Comparison of ENCODE assay signal across 25 cellular contexts in the genomic region with DNA sequence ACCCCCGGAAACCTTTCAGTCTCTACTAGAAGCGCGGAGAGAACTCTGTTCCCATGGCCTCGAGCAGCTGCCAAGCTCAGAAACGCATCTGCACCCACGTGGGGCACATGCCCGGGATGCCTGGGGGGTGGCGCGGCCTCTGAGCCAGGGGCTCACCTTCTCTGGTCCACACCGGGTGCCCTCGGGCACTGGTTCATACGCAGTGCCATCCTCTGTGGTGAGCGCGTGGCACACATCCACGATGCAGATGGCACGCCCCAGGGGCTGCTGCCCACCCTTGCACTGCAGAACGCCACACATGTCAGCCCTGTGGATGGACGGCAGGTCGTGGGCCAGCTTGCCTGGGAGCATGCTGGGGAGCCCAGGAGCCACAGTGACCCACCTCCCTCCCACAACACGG. TPM values are rescaled to one million over a fixed set of nuclear protein-coding genes. Genes with fewer than 3 reads are reported as not detected.
DNase-seq lines count a peak whose midpoint lies in the region; ATAC-seq, FAIRE-seq and TF ChIP-seq lines count a peak whose summit lies in the region.
"Had no signal": no experiment of that assay in that cellular context is flagged by ENCODE, and none has a peak within 500 bp of the region (broad histone marks: within the 10 kb centered on the region; RNA-seq: fewer than 3 reads in every experiment).

No MANE protein-coding gene starts in this region.

- SMC1A ChIA-PET in GM12878 (lab: Charles Lee; ENCODE audit: uncharacterized antibody, unreplicated experiment) = no interaction called here

- no peak overlapping the region for H2BK5ac ChIP-seq in neuronal stem cell (ENCODE audit: low read length)

- H2AFZ ChIP-seq in GM12878 (ENCODE audit: control insufficient read depth, low read depth, low read length) = no peak overlapping the region
- H2AFZ ChIP-seq in neuronal stem cell (ENCODE audit: low read length) = no peak overlapping the region

- H3K36me3 ChIP-seq in HEK293 (ENCODE audit: control insufficient read depth in 2 of 2, insufficient read depth in 1 of 2, low read length in 2 of 2) = peaks cover 0 to 10% of the 10 kb centered on the region in 2 experiments; a peak in 1 of 3 replicates
- peaks cover 10 to 37% of the 10 kb centered on the region in 2 experiments for H3K36me3 ChIP-seq in GM12878 (ENCODE audit: control insufficient read depth in 2 of 2, insufficient read depth in 2 of 2, low read length in 1 of 2)
- no peaks in the 10 kb centered on the region for H3K36me3 ChIP-seq in neuronal stem cell (replicated peaks in 1 of 2; ENCODE audit: control insufficient read depth in 2 of 2, insufficient read depth in 2 of 2, low read length in 2 of 2)
- H3K36me3 ChIP-seq in heart right ventricle = peaks cover 0 to 70% (median 0%) of the 10 kb centered on the region in 9 donors

- POLR2A ChIA-PET in HEK293 (lab: Yijun Ruan, JAX) (no interaction called here), GM12878 (lab: Charles Lee) (no interaction called here)

- H4K8ac ChIP-seq in neuronal stem cell (ENCODE audit: low read depth, low read length) = no peak overlapping the region

- TF ChIP-seq EP300 in GM12878 (IDR thresholded peaks at IDR 0.05; ENCODE audit: borderline replicate concordance in 1 of 2, control insufficient read depth in 1 of 2, low read depth in 2 of 2, low read length in 2 of 2) = no peak

- TF ChIP-seq POLR2A in GM12878 (IDR thresholded peaks at IDR 0.05; ENCODE audit: low read depth, low read length) = 0 out of 2 replicates have a peak, but pooled peaks have one; percentile 26

- WGBS in GM12878 (ENCODE audit: insufficient coverage, insufficient replicate concordance, low lambda C conversion rate, missing lambda C conversion rate) = 87% methylated on average over 20 of the region's 20 CpGs
- no CpG with 5 or more reads among the region's 20 CpGs for WGBS in neuronal stem cell (ENCODE audit: extremely low coverage in 2 of 2, insufficient read length in 2 of 2, insufficient replicate concordance in 1 of 2), 2 donors
- WGBS in heart right ventricle, 2 donors = 92 to 93% methylated on average over 20 of the region's 20 CpGs

- H3K79me2 ChIP-seq in GM12878 (ENCODE audit: control insufficient read depth, insufficient read depth, low read length) = peaks cover 12% of the 10 kb centered on the region

- intact Hi-C loops in GM12878 (cut with micrococcal nuclease; ENCODE audit: unreplicated experiment) (no loop called here), heart right ventricle (cut with DNase I) (no loop called here)

- no peak for TF ChIP-seq RAD21 in GM12878 (IDR thresholded peaks at IDR 0.05; ENCODE audit: insufficient read depth, low read depth, low read length)

- no peak overlapping the region for H2BK120ac ChIP-seq in neuronal stem cell (ENCODE audit: low read depth, low read length)

- ATAC-seq in GM12878 = no peak
- no peak for ATAC-seq in heart right ventricle
- ATAC-seq: A549; CD8-positive, alpha-beta T cell had no signal

- H4K91ac ChIP-seq in neuronal stem cell (ENCODE audit: low read depth, low read length, poor library complexity) = no peak overlapping the region

- H3K9me3 ChIP-seq in HEK293 (ENCODE audit: control insufficient read depth, insufficient read depth, low read depth, low read length) = no peaks in the 10 kb centered on the region
- no peaks in the 10 kb centered on the region for H3K9me3 ChIP-seq in GM12878 (replicated peaks; ENCODE audit: control insufficient read depth, insufficient read depth, low read length)
- H3K9me3 ChIP-seq in neuronal stem cell (replicated peaks in 1 of 2; ENCODE audit: control insufficient read depth in 2 of 2, insufficient read depth in 1 of 2, low read depth in 1 of 2, low read length in 2 of 2) = no peaks in the 10 kb centered on the region
- H3K9me3 ChIP-seq in heart right ventricle = no peaks in the 10 kb centered on the region
- H3K9me3 ChIP-seq: A549, Caco-2 had no signal

- RAD21 ChIA-PET in GM12878 (lab: Charles Lee; ENCODE audit: unreplicated experiment) = no interaction called here

- no peaks in the 10 kb centered on the region for H3K4me1 ChIP-seq in HEK293 (ENCODE audit: control insufficient read depth, insufficient read depth, low read length)
- peaks cover 5% of the 10 kb centered on the region for H3K4me1 ChIP-seq in GM12878 (ENCODE audit: control insufficient read depth, insufficient read depth, low read length)
- peaks cover 0 to 5% of the 10 kb centered on the region in 2 donors for H3K4me1 ChIP-seq in neuronal stem cell (ENCODE audit: control insufficient read depth in 2 of 2, insufficient read depth in 1 of 2, low read depth in 1 of 2, low read length in 2 of 2)
- peaks cover 0 to 8% (median 0%) of the 10 kb centered on the region in 9 donors for H3K4me1 ChIP-seq in heart right ventricle

- H3K27me3 ChIP-seq in GM12878 (replicated peaks in 1 of 2; ENCODE audit: control insufficient read depth in 2 of 2, insufficient read depth in 2 of 2, low read length in 1 of 2) (no peaks in the 10 kb centered on the region), neuronal stem cell (ENCODE audit: control insufficient read depth in 3 of 3, insufficient read depth in 3 of 3, low read depth in 1 of 3, low read length in 3 of 3) (no peaks in the 10 kb centered on the region), heart right ventricle (peaks cover 0 to 12% (median 7%) of the 10 kb centered on the region in 7 donors)

- peak overlapping the region; percentile 1 for H2BK15ac ChIP-seq in neuronal stem cell (ENCODE audit: low read length)

- no peaks in the 10 kb centered on the region; the same call in 1 of the 2 replicates for H4K20me1 ChIP-seq in GM12878 (ENCODE audit: control insufficient read depth, insufficient read depth)

- H2AK5ac ChIP-seq in neuronal stem cell (ENCODE audit: low read depth, low read length) = no peak overlapping the region

- H3K4me2 ChIP-seq in GM12878 (ENCODE audit: control insufficient read depth, insufficient read depth) (no peak overlapping the region), neuronal stem cell (ENCODE audit: insufficient read depth, low read length, poor library complexity, severe bottlenecking) (no peak overlapping the region)
- H3K4me2 ChIP-seq: A549 had no signal

- H3K27ac ChIP-seq in HEK293 (ENCODE audit: extremely low read depth, low read depth, low read length) (no peak overlapping the region), GM12878 (ENCODE audit: control insufficient read depth, insufficient read depth) (no peak overlapping the region), neuronal stem cell (replicated peaks; ENCODE audit: low read length) (no peak overlapping the region), heart right ventricle (no peak overlapping the region)
- H3K27ac ChIP-seq: 22Rv1, A549, C4-2B had no signal

- no peak for TF ChIP-seq CTCF in HEK293 (tag by site-specific recombination; IDR thresholded peaks at IDR 0.05)
- no peak for TF ChIP-seq CTCF in GM12878 (IDR thresholded peaks at IDR 0.05 in 2 of 3, conservative IDR thresholded peaks at IDR 0.05 in 1 of 3; ENCODE audit: control insufficient read depth in 2 of 3, extremely low read depth in 1 of 3, insufficient read depth in 1 of 3, low read depth in 3 of 3, low read length in 3 of 3)
- TF ChIP-seq CTCF in heart right ventricle (IDR thresholded peaks at IDR 0.05) = no peak

- CTCF ChIA-PET in HEK293 (lab: Yijun Ruan, JAX) = interaction anchor here (0.6 to 0.7 kb wide), 2 partner anchors 24 to 34 kb away, joined by 3 read pairs; no protein-coding TSS in a partner anchor
- CTCF ChIA-PET in GM12878 (lab: Yijun Ruan, JAX) = no interaction called here

- H3K9ac ChIP-seq in GM12878 (ENCODE audit: control insufficient read depth, insufficient read depth, low read length) (no peak overlapping the region), neuronal stem cell (ENCODE audit: low read depth, low read length, poor library complexity) (no peak overlapping the region)

- H2BK12ac ChIP-seq in neuronal stem cell (ENCODE audit: low read length) = no peak overlapping the region

- peaks cover 2% of the 10 kb centered on the region for H3K79me1 ChIP-seq in neuronal stem cell (ENCODE audit: low read depth, low read length)

- H3K14ac ChIP-seq in neuronal stem cell (ENCODE audit: low read length) = peak overlapping the region; percentile 82

- no peak for FAIRE-seq in GM12878 (lab: Jason Lieb, UNC)
- FAIRE-seq: A549, D721Med, G401.6, GM12892, GM18507 had no signal

- H3K4me3 ChIP-seq in HEK293 (ENCODE audit: low read depth, low read length) (no peak overlapping the region), GM12878 (no peak overlapping the region), neuronal stem cell (ENCODE audit: low read length in 2 of 2) (no peak overlapping the region), heart right ventricle (no peak overlapping the region)
- H3K4me3 ChIP-seq: A549 had no signal

- peak; percentile 24 for DNase-seq in DMS 273 (lab: John Stamatoyannopoulos, UW; ENCODE audit: unreplicated experiment)
- no peak for DNase-seq in DMS 273 treated with DMSO at 0.1 percent for 48 hours (lab: John Stamatoyannopoulos, UW)
- no peak for DNase-seq in GM12878 (ENCODE audit: low read depth, low spot score)
- DNase-seq in neuronal stem cell (ENCODE audit: low spot score) = no peak
- no peak for DNase-seq in hepatic stellate cell (ENCODE audit: low spot score)
- no peak for DNase-seq in activated T-cell treated with anti-CD3 and anti-CD28 coated beads for 4 hours
- no peak for DNase-seq in heart right ventricle
- DNase-seq: AML-193; Caco-2; Calu3; CD4-positive, alpha-beta T cell; DMS79 treated with DMSO at 0.1 percent for 48 hours; GF-D8 had no signal

- peak overlapping the region; percentile 80 for H3K23ac ChIP-seq in neuronal stem cell (ENCODE audit: low read depth, low read length, poor library complexity)

- no peak overlapping the region for H3K18ac ChIP-seq in neuronal stem cell (ENCODE audit: low read length)

- BruUV-seq in GM12878 (replicated peaks; lab: Mats Ljungman, UMichigan) = no TSS peak

- H3K4ac ChIP-seq in neuronal stem cell (ENCODE audit: low read length) = no peak overlapping the region

- in situ Hi-C loops in GM12878 (cut with MboI) = no loop called here

RNA-seq across cellular contexts. Expression of a gene that starts 6.5 kb away (rescaled TPM):
- total RNA-seq in GM12878 (2013; cell fraction: nucleolus; rRNA removed) = 204 and 240 TPM in 2 replicates
- total RNA-seq in GM12878 (2014; rRNA removed) (31.6 and 37.4 TPM in 2 replicates), GM12878 (2014; rRNA removed; fragmentation: Illumina TruSeq; extraction: Trizol) (13.0 and 13.2 TPM in 2 replicates), GM12878 (2021) (86.1 and 92.7 TPM in 2 replicates), heart right ventricle (1 to 10 TPM; 1.1 to 6.5 (median 1.7) TPM)
- 13.7 TPM for polyA plus RNA-seq in GM12878 (2011; ENCODE audit: low read depth)
- polyA plus RNA-seq in GM12878 (2011; rRNA removed) (5.3 and 15.1 TPM in 2 replicates), GM12878 (2014; fragmentation: Illumina TruSeq; extraction: Trizol) (0.68 and 6.8 TPM in 2 replicates), GM12878 (2014; fragmentation: Nextera tagmentation; extraction: Ambion mirVana) (1 to 10 TPM in 1 of 2 experiments, under 1 TPM in 1; 0.37 to 2.3 TPM), GM12878 (2014; rRNA removed) (51.6 and 73.2 TPM in 2 replicates), GM12878 (2016; fragmentation: Nextera tagmentation; extraction: Ambion mirVana) (10 to 100 TPM; 28.4 to 34.1 TPM), heart right ventricle (1 to 10 TPM in 1 of 2 donors, under 1 TPM in 1; 0.88 to 1.4 TPM)
- 20.0 and 33.8 TPM in 2 replicates for polyA plus RNA-seq in GM12878 (2011; cell fraction: cytosol; rRNA removed)
- 351 and 379 TPM in 2 replicates for polyA plus RNA-seq in GM12878 (2011; cell fraction: nucleus; rRNA removed)
- 44.0 and 54.6 TPM in 2 replicates for polyA plus RNA-seq in GM12878 (2012)
- polyA minus RNA-seq in GM12878 (2011; rRNA and poly(A)+ RNA removed) = 14.7 and 35.3 TPM in 2 replicates
- 13.4 and 24.5 TPM in 2 replicates for polyA minus RNA-seq in GM12878 (2011; cell fraction: cytosol; rRNA and poly(A)+ RNA removed)
- polyA minus RNA-seq in GM12878 (2011; cell fraction: nucleus; rRNA and poly(A)+ RNA removed) = 96.1 and 129 TPM in 2 replicates
- 1.1 TPM for polyA plus RNA-seq in neuronal stem cell (2013, experiment 1 of 2)
- 1.3 TPM for polyA plus RNA-seq in neuronal stem cell (2013, experiment 2 of 2)

RNA-seq across cellular contexts. Expression of a gene that starts 32.5 kb away (rescaled TPM):
- not detected in 2 replicates for total RNA-seq in GM12878 (2013; cell fraction: nucleolus; rRNA removed)
- not detected in 2 replicates for total RNA-seq in GM12878 (2014; rRNA removed)
- total RNA-seq in GM12878 (2014; rRNA removed; fragmentation: Illumina TruSeq; extraction: Trizol) = not detected in 2 replicates
- not detected in 2 replicates for total RNA-seq in GM12878 (2021)
- polyA plus RNA-seq in GM12878 (2011; ENCODE audit: low read depth) = not detected
- not detected in 2 replicates for polyA plus RNA-seq in GM12878 (2011; rRNA removed)
- not detected in 2 replicates for polyA plus RNA-seq in GM12878 (2011; cell fraction: cytosol; rRNA removed)
- not detected in 2 replicates for polyA plus RNA-seq in GM12878 (2011; cell fraction: nucleus; rRNA removed)
- not detected in 2 replicates for polyA plus RNA-seq in GM12878 (2012)
- not detected in 2 replicates for polyA plus RNA-seq in GM12878 (2014; fragmentation: Illumina TruSeq; extraction: Trizol)
- not detected for polyA plus RNA-seq in GM12878 (2014; fragmentation: Nextera tagmentation; extraction: Ambion mirVana)
- polyA plus RNA-seq in GM12878 (2014; rRNA removed) = not detected in 2 replicates
- polyA plus RNA-seq in GM12878 (2016; fragmentation: Nextera tagmentation; extraction: Ambion mirVana) = under 1 TPM in 1 of 2 experiments, not detected in 1; 0.05 TPM
- not detected in 2 replicates for polyA minus RNA-seq in GM12878 (2011; rRNA and poly(A)+ RNA removed)
- polyA minus RNA-seq in GM12878 (2011; cell fraction: cytosol; rRNA and poly(A)+ RNA removed) = not detected in 2 replicates
- polyA minus RNA-seq in GM12878 (2011; cell fraction: nucleus; rRNA and poly(A)+ RNA removed) = not detected in 2 replicates
- polyA plus RNA-seq in neuronal stem cell (2013, experiment 1 of 2) = 0.42 TPM
- polyA plus RNA-seq in neuronal stem cell (2013, experiment 2 of 2) = 0.35 TPM
- total RNA-seq in heart right ventricle = 1 to 10 TPM in 1 of 10 donors, under 1 TPM in 8, not detected in 1; 0.19 to 1.5 (median 0.42) TPM
- 1 to 10 TPM in 1 of 2 donors, under 1 TPM in 1; 0.83 to 1.3 TPM for polyA plus RNA-seq in heart right ventricle
- total RNA-seq: A172; B cell; Caco-2; Calu3; CD8-positive, alpha-beta T cell had no signal
- polyA plus RNA-seq: A549, BJ had no signal

RNA-seq across cellular contexts. Expression of a gene that starts 38.5 kb away (rescaled TPM):
- total RNA-seq in GM12878 (2013; cell fraction: nucleolus; rRNA removed) = 76.6 and 91.2 TPM in 2 replicates
- total RNA-seq in GM12878 (2014; rRNA removed) (38.5 TPM in 2 replicates), GM12878 (2014; rRNA removed; fragmentation: Illumina TruSeq; extraction: Trizol) (18.1 and 19.1 TPM in 2 replicates), GM12878 (2021) (46.5 and 47.1 TPM in 2 replicates), heart right ventricle (10 to 100 TPM; 31.5 to 48.3 (median 36.9) TPM)
- polyA plus RNA-seq in GM12878 (2011; ENCODE audit: low read depth) = 12.8 TPM
- polyA plus RNA-seq in GM12878 (2011; rRNA removed) (23.7 and 35.8 TPM in 2 replicates), GM12878 (2014; fragmentation: Illumina TruSeq; extraction: Trizol) (16.0 and 26.6 TPM in 2 replicates), GM12878 (2014; fragmentation: Nextera tagmentation; extraction: Ambion mirVana) (10 to 100 TPM in 1 of 2 experiments, 1 to 10 TPM in 1; 4.8 to 11.6 TPM), GM12878 (2014; rRNA removed) (33.6 and 36.2 TPM in 2 replicates), GM12878 (2016; fragmentation: Nextera tagmentation; extraction: Ambion mirVana) (10 to 100 TPM; 36.4 to 37.7 TPM), heart right ventricle (10 to 100 TPM; 37.5 to 77.6 TPM)
- polyA plus RNA-seq in GM12878 (2011; cell fraction: cytosol; rRNA removed) = 29.0 and 35.1 TPM in 2 replicates
- 82.0 and 82.5 TPM in 2 replicates for polyA plus RNA-seq in GM12878 (2011; cell fraction: nucleus; rRNA removed)
- 25.1 and 31.7 TPM in 2 replicates for polyA plus RNA-seq in GM12878 (2012)
- polyA minus RNA-seq in GM12878 (2011; rRNA and poly(A)+ RNA removed) = 37.1 and 46.2 TPM in 2 replicates
- 14.8 and 16.3 TPM in 2 replicates for polyA minus RNA-seq in GM12878 (2011; cell fraction: cytosol; rRNA and poly(A)+ RNA removed)
- polyA minus RNA-seq in GM12878 (2011; cell fraction: nucleus; rRNA and poly(A)+ RNA removed) = 24.7 and 47.1 TPM in 2 replicates
- polyA plus RNA-seq in neuronal stem cell (2013, experiment 1 of 2) = 33.5 TPM
- polyA plus RNA-seq in neuronal stem cell (2013, experiment 2 of 2) = 35.6 TPM

RNA-seq across cellular contexts. Expression of a gene that starts 38.5 kb away (rescaled TPM):
- total RNA-seq in GM12878 (2013; cell fraction: nucleolus; rRNA removed) = 9.7 and 10.0 TPM in 2 replicates
- total RNA-seq in GM12878 (2014; rRNA removed) (21.0 and 21.3 TPM in 2 replicates), GM12878 (2014; rRNA removed; fragmentation: Illumina TruSeq; extraction: Trizol) (29.8 and 30.3 TPM in 2 replicates), GM12878 (2021) (50.3 and 57.1 TPM in 2 replicates), heart right ventricle (10 to 100 TPM; 30.6 to 54.6 (median 43.5) TPM)
- 17.8 TPM for polyA plus RNA-seq in GM12878 (2011; ENCODE audit: low read depth)
- polyA plus RNA-seq in GM12878 (2011; rRNA removed) (24.8 and 32.1 TPM in 2 replicates), GM12878 (2014; fragmentation: Illumina TruSeq; extraction: Trizol) (12.0 and 31.8 TPM in 2 replicates), GM12878 (2014; fragmentation: Nextera tagmentation; extraction: Ambion mirVana) (1 to 10 TPM in 1 of 2 experiments, under 1 TPM in 1; 0.58 to 6.0 TPM), GM12878 (2014; rRNA removed) (49.0 and 54.9 TPM in 2 replicates), GM12878 (2016; fragmentation: Nextera tagmentation; extraction: Ambion mirVana) (100 to 1,000 TPM; 110 TPM), heart right ventricle (100 to 1,000 TPM in 1 of 2 donors, 10 to 100 TPM in 1; 38.7 to 129 TPM)
- 24.5 and 38.8 TPM in 2 replicates for polyA plus RNA-seq in GM12878 (2011; cell fraction: cytosol; rRNA removed)
- 38.0 and 47.4 TPM in 2 replicates for polyA plus RNA-seq in GM12878 (2011; cell fraction: nucleus; rRNA removed)
- polyA plus RNA-seq in GM12878 (2012) = 23.5 and 30.3 TPM in 2 replicates
- polyA minus RNA-seq in GM12878 (2011; rRNA and poly(A)+ RNA removed) = 22.6 and 25.5 TPM in 2 replicates
- 10.1 and 12.4 TPM in 2 replicates for polyA minus RNA-seq in GM12878 (2011; cell fraction: cytosol; rRNA and poly(A)+ RNA removed)
- 5.6 and 10.1 TPM in 2 replicates for polyA minus RNA-seq in GM12878 (2011; cell fraction: nucleus; rRNA and poly(A)+ RNA removed)
- polyA plus RNA-seq in neuronal stem cell (2013, experiment 1 of 2) = 40.1 TPM
- 35.5 TPM for polyA plus RNA-seq in neuronal stem cell (2013, experiment 2 of 2)

RNA-seq across cellular contexts. Expression of a gene that starts 40.2 kb away (rescaled TPM):
- not detected in 2 replicates for total RNA-seq in GM12878 (2013; cell fraction: nucleolus; rRNA removed)
- total RNA-seq in GM12878 (2014; rRNA removed) = not detected in 2 replicates
- not detected in 2 replicates for total RNA-seq in GM12878 (2014; rRNA removed; fragmentation: Illumina TruSeq; extraction: Trizol)
- not detected in 2 replicates for total RNA-seq in GM12878 (2021)
- polyA plus RNA-seq in GM12878 (2011; ENCODE audit: low read depth) = not detected
- polyA plus RNA-seq in GM12878 (2011; rRNA removed) = not detected in 2 replicates
- polyA plus RNA-seq in GM12878 (2011; cell fraction: cytosol; rRNA removed) = not detected in 2 replicates
- polyA plus RNA-seq in GM12878 (2011; cell fraction: nucleus; rRNA removed) = not detected in 2 replicates
- not detected in 2 replicates for polyA plus RNA-seq in GM12878 (2012)
- not detected in 2 replicates for polyA plus RNA-seq in GM12878 (2014; fragmentation: Illumina TruSeq; extraction: Trizol)
- not detected for polyA plus RNA-seq in GM12878 (2014; fragmentation: Nextera tagmentation; extraction: Ambion mirVana)
- not detected in 2 replicates for polyA plus RNA-seq in GM12878 (2014; rRNA removed)
- not detected for polyA plus RNA-seq in GM12878 (2016; fragmentation: Nextera tagmentation; extraction: Ambion mirVana)
- not detected in 2 replicates for polyA minus RNA-seq in GM12878 (2011; rRNA and poly(A)+ RNA removed)
- polyA minus RNA-seq in GM12878 (2011; cell fraction: cytosol; rRNA and poly(A)+ RNA removed) = not detected in 2 replicates
- not detected in 2 replicates for polyA minus RNA-seq in GM12878 (2011; cell fraction: nucleus; rRNA and poly(A)+ RNA removed)
- polyA plus RNA-seq in neuronal stem cell (2013, experiment 1 of 2) = 0.35 TPM
- 0.33 TPM for polyA plus RNA-seq in neuronal stem cell (2013, experiment 2 of 2)
- total RNA-seq in heart right ventricle = not detected
- not detected for polyA plus RNA-seq in heart right ventricle
- total RNA-seq: A172; Caco-2; Calu3; CD4-positive, alpha-beta T cell; CD8-positive, alpha-beta T cell had no signal
- polyA plus RNA-seq: A549, BJ had no signal
